ENCODE assay signal across 14 cellular contexts in genomic region chr17:72134560-72135399, GRCh38. TPM values are rescaled to one million over a fixed set of nuclear protein-coding genes. Genes with fewer than 3 reads are reported as not detected.
DNase-seq lines count a peak whose midpoint lies in the region; ATAC-seq and TF ChIP-seq lines count a peak whose summit lies in the region.
"Had no signal": no experiment of that assay in that cellular context is flagged by ENCODE, and none has a peak within 500 bp of the region (broad histone marks: within the 10 kb centered on the region; RNA-seq: fewer than 3 reads in every experiment).

No MANE protein-coding gene starts in this region.

- H3K36me3 ChIP-seq in ACC112 (ENCODE audit: insufficient read depth, low read length) (no peaks in the 10 kb centered on the region), IMR-90 (ENCODE audit: control insufficient read depth, insufficient read depth, low read length) (no peaks in the 10 kb centered on the region), SJCRH30 (no peaks in the 10 kb centered on the region), MG63 (no peaks in the 10 kb centered on the region)
- H3K36me3 ChIP-seq: thyroid gland had no signal

- POLR2A ChIA-PET in IMR-90 (lab: Charles Lee; ENCODE audit: unreplicated experiment): no interaction called here

- H3K9me3 ChIP-seq in IMR-90 (ENCODE audit: control insufficient read depth, insufficient read depth, low read length): no peaks in the 10 kb centered on the region
- H3K9me3 ChIP-seq in SJCRH30 (replicated peaks): no peaks in the 10 kb centered on the region
- no peaks in the 10 kb centered on the region for H3K9me3 ChIP-seq in MG63
- H3K9me3 ChIP-seq: thyroid gland had no signal

- H3K9ac ChIP-seq in IMR-90 (ENCODE audit: low read depth, low read length): no peak overlapping the region

- DNase-seq in IMR-90: peak; percentile 82
- peak; percentile 55 to 81 for DNase-seq in SJCRH30
- peak; percentile 75 for DNase-seq in fibroblast of the aortic adventitia (ENCODE audit: low read depth)
- DNase-seq in MG63: no peak
- DNase-seq: activated B cell treated with CpG ODN at 0.5 μM for 24 hours; activated naive CD4-positive, alpha-beta T cell; stimulated activated CD4-positive, alpha-beta T cell treated with anti-CD3 and anti-CD28 coated beads, Interleukin-2, amount 100 ng/mL, for 24 hours; T-cell; thyroid gland had no signal

- dilution Hi-C loops in IMR-90 (cut with HindIII; ENCODE audit: low sequenced_read_pairs, unreplicated experiment): no loop called here

- H2AK9ac ChIP-seq in IMR-90 (replicated peaks; ENCODE audit: low read depth, low read length, poor library complexity): no peak overlapping the region

- 0 out of 2 replicates have a peak overlapping the region, but pooled peaks have one; percentile 1 for H3K27ac ChIP-seq in ACC112 (ENCODE audit: low read depth, low read length)
- peak overlapping the region; percentile 80; the same call in 1 of the 2 replicates for H3K27ac ChIP-seq in IMR-90 (ENCODE audit: insufficient read depth, low read length)
- peak overlapping the region; percentile 97 for H3K27ac ChIP-seq in SJCRH30
- H3K27ac ChIP-seq: thyroid gland had no signal

- peak overlapping the region; percentile 0; the same call in 1 of the 3 replicates for H2BK15ac ChIP-seq in IMR-90 (ENCODE audit: low read depth, low read length)

- H3K4ac ChIP-seq in IMR-90 (ENCODE audit: low read depth, low read length): peak overlapping the region; percentile 43

- peak overlapping the region; percentile 69 for H4K5ac ChIP-seq in IMR-90 (ENCODE audit: low read depth, low read length)

- H3K9me1 ChIP-seq in IMR-90 (ENCODE audit: insufficient read depth, low read length): peaks cover 16% of the 10 kb centered on the region

- peak overlapping the region; percentile 28 for H3K4me3 ChIP-seq in ACC112 (ENCODE audit: low read depth, low read length)
- H3K4me3 ChIP-seq in IMR-90 (ENCODE audit: insufficient read depth, low read depth, low read length): peak overlapping the region; percentile 16; the same call in 1 of the 2 replicates
- no peak overlapping the region for H3K4me3 ChIP-seq in SJCRH30
- H3K4me3 ChIP-seq in fibroblast of the aortic adventitia (ENCODE audit: low read depth, low read length): no peak overlapping the region
- no peak overlapping the region for H3K4me3 ChIP-seq in MG63
- H3K4me3 ChIP-seq: lung, thyroid gland had no signal

- peak overlapping the region; percentile 43; the same call in 1 of the 2 replicates for H2BK20ac ChIP-seq in IMR-90 (ENCODE audit: low read depth, low read length)

- ATAC-seq in IMR-90 (ENCODE audit: low read depth): peak; percentile 58
- ATAC-seq in HG03521 (IDR thresholded peaks at IDR 0.05; ENCODE audit: unreplicated experiment): no peak
- no peak for ATAC-seq in GM19035 (IDR thresholded peaks at IDR 0.05; ENCODE audit: unreplicated experiment)
- no peak for ATAC-seq in HG02970 (IDR thresholded peaks at IDR 0.05; ENCODE audit: low FRiP score, unreplicated experiment)
- ATAC-seq: T-cell had no signal

- no peak for TF ChIP-seq RAD21 in IMR-90 (IDR thresholded peaks at IDR 0.05; ENCODE audit: low read length)

- no peaks in the 10 kb centered on the region for H3K79me2 ChIP-seq in ACC112 (ENCODE audit: control insufficient read depth, insufficient read depth, low read length, unreplicated experiment)

- peak overlapping the region; percentile 45 for H2BK120ac ChIP-seq in IMR-90 (ENCODE audit: low read depth, low read length)

- H2AK5ac ChIP-seq in IMR-90 (ENCODE audit: low read depth, low read length): peak overlapping the region; percentile 21; the same call in 1 of the 2 replicates

- peak overlapping the region; percentile 24; the same call in 1 of the 2 replicates for H4K91ac ChIP-seq in IMR-90 (ENCODE audit: insufficient read depth, low read depth, low read length)

- H4K8ac ChIP-seq in IMR-90 (ENCODE audit: low read depth in 2 of 2, low read length in 2 of 2): peak overlapping the region in 1 of 2 experiments; percentile 54; a peak in 1 of 4 replicates

- H3K14ac ChIP-seq in IMR-90 (replicated peaks; ENCODE audit: low read depth, low read length): peak overlapping the region; percentile 74

- WGBS in IMR-90 (ENCODE audit: extremely low coverage in 2 of 2, insufficient read length in 1 of 2), 2 experiments: 83% methylated on average over 1 of the region's 7 CpGs; no CpG with 5 or more reads in 1 of the 2 experiments

- H4K20me1 ChIP-seq in IMR-90 (ENCODE audit: insufficient read depth, low read length): no peaks in the 10 kb centered on the region

- H3K27me3 ChIP-seq in ACC112 (ENCODE audit: insufficient read depth, low read length) (no peaks in the 10 kb centered on the region), IMR-90 (ENCODE audit: control insufficient read depth, insufficient read depth, low read length) (no peaks in the 10 kb centered on the region), SJCRH30 (no peaks in the 10 kb centered on the region), MG63 (no peaks in the 10 kb centered on the region)
- H3K27me3 ChIP-seq: thyroid gland had no signal

- intact Hi-C loops in IMR-90 (cut with micrococcal nuclease): no loop called here

- H2AFZ ChIP-seq in ACC112 (ENCODE audit: low read length, unreplicated experiment) (no peak overlapping the region), IMR-90 (replicated peaks; ENCODE audit: low read length, poor library complexity) (no peak overlapping the region)

- no peaks in the 10 kb centered on the region for H3K79me1 ChIP-seq in IMR-90 (ENCODE audit: low read depth in 1 of 2, low read length in 2 of 2)

- TF ChIP-seq CTCF in IMR-90 (conservative IDR thresholded peaks at IDR 0.05; ENCODE audit: low read depth, low read length) (no peak), fibroblast of the aortic adventitia (IDR thresholded peaks at IDR 0.05; ENCODE audit: insufficient read depth, low read length) (no peak)

- in situ Hi-C loops in IMR-90 (cut with MboI; ENCODE audit: low sequenced_read_pairs): loop anchor here (5.0 kb wide), 1 partner anchor 403 kb away; no protein-coding TSS in a partner anchor

- H3K18ac ChIP-seq in IMR-90 (ENCODE audit: low read depth, low read length): peak overlapping the region; percentile 64

- no TSS peak for BruUV-seq in IMR-90 (replicated peaks; lab: Mats Ljungman, UMichigan)

- CTCF ChIA-PET in IMR-90 (lab: Yijun Ruan, JAX): no interaction called here

- peaks cover 39% of the 10 kb centered on the region for H3K4me1 ChIP-seq in ACC112 (ENCODE audit: control insufficient read depth, insufficient read depth, low read length, unreplicated experiment)
- peaks cover 20% of the 10 kb centered on the region for H3K4me1 ChIP-seq in IMR-90 (ENCODE audit: control insufficient read depth, insufficient read depth, low read length)
- H3K4me1 ChIP-seq in SJCRH30: peaks cover 49% of the 10 kb centered on the region
- H3K4me1 ChIP-seq: thyroid gland had no signal

- TF ChIP-seq POLR2A in IMR-90 (IDR thresholded peaks at IDR 0.05; ENCODE audit: low read depth, low read length): no peak

- no peak overlapping the region; the same call in 1 of the 2 replicates for H3K56ac ChIP-seq in IMR-90 (ENCODE audit: extremely low read depth, insufficient read depth, low read length)

- H2BK5ac ChIP-seq in IMR-90 (ENCODE audit: low read depth, low read length, poor library complexity, severe bottlenecking): peak overlapping the region; percentile 46

- peak overlapping the region; percentile 31; the same call in 1 of the 2 replicates for H3K23ac ChIP-seq in IMR-90 (ENCODE audit: low read depth, low read length)

- H3K4me2 ChIP-seq in IMR-90 (ENCODE audit: low read depth, low read length): peak overlapping the region; percentile 95

TF ChIP-seq in IMR-90, 13 proteins besides CTCF, POLR2A, EP300 and RAD21:
- TF ChIP-seq RCOR1 (IDR thresholded peaks at IDR 0.05; ENCODE audit: insufficient replicate concordance, low read length): no peak
- peak; percentile 11; the same call in 1 of the 2 replicates for TF ChIP-seq MAFK (IDR thresholded peaks at IDR 0.05; ENCODE audit: low read depth, low read length)
- TF ChIP-seq NFE2L2 (IDR thresholded peaks at IDR 0.05; ENCODE audit: low read depth, low read length): peak; percentile 75

RNA-seq across cellular contexts. Expression of gene SOX9, which starts 14.0 kb away (rescaled TPM):
- total RNA-seq in IMR-90 (2012; rRNA removed) (4.1 and 8.3 TPM in 2 replicates), fibroblast of the aortic adventitia (ENCODE audit: low replicate concordance) (2.1 and 2.4 TPM in 2 replicates)
- 12.7 and 17.6 TPM in 2 replicates for polyA plus RNA-seq in IMR-90 (2012; rRNA removed)
- polyA plus RNA-seq in IMR-90 (2012; cell fraction: cytosol; rRNA removed): 12.5 and 21.1 TPM in 2 replicates
- 31.6 and 43.9 TPM in 2 replicates for polyA plus RNA-seq in IMR-90 (2012; cell fraction: nucleus; rRNA removed; ENCODE audit: low replicate concordance)
- total RNA-seq in SJCRH30 (2014; rRNA removed; shearing (Covaris generic)): 104 and 105 TPM in 2 replicates
- 0.82 and 3.0 TPM in 2 replicates for total RNA-seq in MG63 (2014; rRNA removed; shearing (Covaris generic); ENCODE audit: low replicate concordance)

Comparison
In these comparisons a context has a peak if more than half of its experiments do, and no peak if none do; other contexts are left out.
1. H3K27ac ChIP-seq: peak in every context shown above with its lines; median percentile 97 in SJCRH30; 80 in IMR-90; 1 in ACC112.
2. H3K4me3 ChIP-seq: peak in ACC112 (single experiment) and IMR-90 (single experiment); none in SJCRH30 (single experiment), fibroblast of the aortic adventitia (single experiment) and MG63 (single experiment).
3. RNA of gene SOX9, which starts 14.0 kb away (total RNA-seq): 104 to 105 TPM in SJCRH30; 4.1 to 8.3 TPM in IMR-90, 2.1 to 2.4 TPM in fibroblast of the aortic adventitia and 0.82 to 3.0 TPM in MG63; every median in the first group is over 10 times any median in the second.